ENCODE assay signal across 31 cellular contexts in genomic region chr22:38427940-38428339, GRCh38. TPM values are rescaled to one million over a fixed set of nuclear protein-coding genes. Genes with fewer than 3 reads are reported as not detected.
"Had no signal": no experiment of that assay in that cellular context is flagged by ENCODE, and none has a peak within 500 bp of the region (broad histone marks: within the 10 kb centered on the region; RNA-seq: fewer than 3 reads in every experiment).

No MANE protein-coding gene starts in this region.

- H3K4me3 ChIP-seq: body of pancreas, breast epithelium had no signal

- H3K9me3 ChIP-seq: body of pancreas, breast epithelium had no signal

- H3K36me3 ChIP-seq: brain microvascular endothelial cell, breast epithelium had no signal

- H3K4me1 Mint-ChIP-seq: activated B cell treated with CpG ODN at 0.5 μM for 24 hours; activated CD4-positive, alpha-beta memory T cell treated with anti-CD3 and anti-CD28 coated beads, Interleukin-2, amount 10 ng/mL, durations not matched to agents 7 days and 5 days; activated CD4-positive, alpha-beta T cell treated with anti-CD3 and anti-CD28 coated beads, Interleukin-2, amount 10 ng/mL, durations not matched to agents 7 days and 5 days; activated CD8-positive, alpha-beta memory T cell treated with anti-CD3 and anti-CD28 coated beads, Interleukin-2, amount 10 ng/mL, durations not matched to agents 7 days and 5 days; activated naive CD4-positive, alpha-beta T cell treated with anti-CD3 and anti-CD28 coated beads, Interleukin-2, amount 10 ng/mL, durations not matched to agents 7 days and 5 days; activated naive CD4-positive, alpha-beta T cell treated with anti-CD3 and anti-CD28 coated beads, Interleukin-2, amount 50 U/mL, for 24 hours had no signal

- H3K27me3 Mint-ChIP-seq: activated B cell treated with CpG ODN at 0.5 μM for 24 hours; activated CD4-positive, alpha-beta memory T cell treated with anti-CD3 and anti-CD28 coated beads, Interleukin-2, amount 10 ng/mL, durations not matched to agents 7 days and 5 days; activated CD4-positive, alpha-beta T cell treated with anti-CD3 and anti-CD28 coated beads, Interleukin-2, amount 10 ng/mL, durations not matched to agents 7 days and 5 days; activated CD8-positive, alpha-beta memory T cell treated with anti-CD3 and anti-CD28 coated beads, Interleukin-2, amount 10 ng/mL, durations not matched to agents 7 days and 5 days; activated naive CD4-positive, alpha-beta T cell treated with anti-CD3 and anti-CD28 coated beads, Interleukin-2, amount 50 U/mL, for 24 hours; activated naive CD8-positive, alpha-beta T cell; activated T-cell treated with anti-CD3 and anti-CD28 coated beads, Interleukin-2, amount 50 U/mL, for 24 hours had no signal

- H3K36me3 Mint-ChIP-seq: activated CD8-positive, alpha-beta memory T cell treated with anti-CD3 and anti-CD28 coated beads, Interleukin-2, amount 10 ng/mL, durations not matched to agents 7 days and 5 days; activated naive CD4-positive, alpha-beta T cell treated with anti-CD3 and anti-CD28 coated beads, Interleukin-2, amount 10 ng/mL, durations not matched to agents 7 days and 5 days; activated naive CD4-positive, alpha-beta T cell treated with anti-CD3 and anti-CD28 coated beads, Interleukin-2, amount 50 U/mL, for 24 hours; activated naive CD8-positive, alpha-beta T cell had no signal

- H3K27me3 ChIP-seq: body of pancreas, brain microvascular endothelial cell, breast epithelium had no signal

- H3K4me1 ChIP-seq: body of pancreas, breast epithelium had no signal

- DNase-seq: activated B cell treated with CpG ODN at 0.5 μM for 24 hours; activated CD4-positive, alpha-beta memory T cell treated with anti-CD3 and anti-CD28 coated beads, Interleukin-2, amount 10 ng/mL, durations not matched to agents 7 days and 5 days; activated CD4-positive, alpha-beta T cell treated with anti-CD3 and anti-CD28 coated beads for 4 hours; activated CD4-positive, alpha-beta T cell treated with anti-CD3 and anti-CD28 coated beads, Interleukin-2, amount 10 ng/mL, durations not matched to agents 7 days and 5 days; activated CD4-positive, alpha-beta T cell treated with anti-CD3 and anti-CD28 coated beads, Interleukin-2, amount 50 U/mL, for 48 hours; activated CD4-positive, CD25-positive, alpha-beta regulatory T cell treated with anti-CD3 and anti-CD28 coated beads, Interleukin-2, amount 50 U/mL, for 72 hours; activated CD8-positive, alpha-beta memory T cell treated with anti-CD3 and anti-CD28 coated beads for 24 hours; activated CD8-positive, alpha-beta memory T cell treated with anti-CD3 and anti-CD28 coated beads, Interleukin-2, amount 10 ng/mL, durations not matched to agents 7 days and 5 days; activated CD8-positive, alpha-beta memory T cell treated with anti-CD3 and anti-CD28 coated beads, Interleukin-2, amount 50 U/mL, for 48 hours; activated CD8-positive, alpha-beta T cell treated with anti-CD3 and anti-CD28 coated beads, Interleukin-2, amount 10 ng/mL, durations not matched to agents 7 days and 5 days; activated effector memory CD4-positive, alpha-beta T cell treated with Interleukin-2 at 50 U/mL for 16 hours; activated gamma-delta T cell; activated naive CD4-positive, alpha-beta T cell treated with anti-CD3 and anti-CD28 coated beads, Interleukin-2, amount 10 ng/mL, durations not matched to agents 7 days and 5 days; activated naive CD4-positive, alpha-beta T cell treated with Interleukin-2 at 50 U/mL for 16 hours; activated T-cell treated with anti-CD3 and anti-CD28 coated beads, Interleukin-2, amount 50 U/mL, for 24 hours; activated T-cell treated with anti-CD3 and anti-CD28 coated beads, Interleukin-2, amount 50 U/mL, for 48 hours; amygdala; aorta; body of pancreas; brain microvascular endothelial cell; central memory CD4-positive, alpha-beta T cell; T-helper 1 cell; T-helper 2 cell; T-helper 9 cell had no signal

- H3K4me3 Mint-ChIP-seq: activated B cell treated with CpG ODN at 0.5 μM for 24 hours; activated CD4-positive, alpha-beta memory T cell treated with anti-CD3 and anti-CD28 coated beads, Interleukin-2, amount 10 ng/mL, durations not matched to agents 7 days and 5 days; activated CD4-positive, alpha-beta T cell treated with anti-CD3 and anti-CD28 coated beads, Interleukin-2, amount 10 ng/mL, durations not matched to agents 7 days and 5 days; activated CD8-positive, alpha-beta memory T cell treated with anti-CD3 and anti-CD28 coated beads, Interleukin-2, amount 10 ng/mL, durations not matched to agents 7 days and 5 days; activated CD8-positive, alpha-beta T cell treated with anti-CD3 and anti-CD28 coated beads, Interleukin-2, amount 10 ng/mL, durations not matched to agents 7 days and 5 days; activated naive CD4-positive, alpha-beta T cell treated with anti-CD3 and anti-CD28 coated beads, Interleukin-2, amount 10 ng/mL, durations not matched to agents 7 days and 5 days; activated naive CD4-positive, alpha-beta T cell treated with anti-CD3 and anti-CD28 coated beads, Interleukin-2, amount 50 U/mL, for 24 hours; activated naive CD8-positive, alpha-beta T cell; activated T-cell treated with anti-CD3 and anti-CD28 coated beads, Interleukin-2, amount 50 U/mL, for 24 hours; T-helper 1 cell treated with Interleukin-12 subunit alpha and Interleukin-12 subunit beta and Interleukin-4 antibody, amounts not matched to agents 30 μg/mL and 1 μg/mL, for 36 hours; T-helper 2 cell treated with Interferon-gamma antibody and Interleukin-4, amounts not matched to agents 5 μg/mL and 100 μg/mL, for 36 hours had no signal

- ATAC-seq: activated CD8-positive, alpha-beta memory T cell treated with anti-CD3 and anti-CD28 coated beads, Interleukin-2, amount 10 ng/mL, durations not matched to agents 7 days and 5 days; activated CD8-positive, alpha-beta T cell treated with anti-CD3 and anti-CD28 coated beads, Interleukin-2, amount 10 ng/mL, durations not matched to agents 7 days and 5 days; body of pancreas had no signal

- H3K27ac Mint-ChIP-seq: activated B cell treated with CpG ODN at 0.5 μM for 24 hours; activated CD4-positive, alpha-beta memory T cell treated with anti-CD3 and anti-CD28 coated beads, Interleukin-2, amount 10 ng/mL, durations not matched to agents 7 days and 5 days; activated CD4-positive, alpha-beta T cell treated with anti-CD3 and anti-CD28 coated beads, Interleukin-2, amount 10 ng/mL, durations not matched to agents 7 days and 5 days; activated CD8-positive, alpha-beta memory T cell treated with anti-CD3 and anti-CD28 coated beads, Interleukin-2, amount 10 ng/mL, durations not matched to agents 7 days and 5 days; activated CD8-positive, alpha-beta T cell treated with anti-CD3 and anti-CD28 coated beads, Interleukin-2, amount 10 ng/mL, durations not matched to agents 7 days and 5 days; activated naive CD4-positive, alpha-beta T cell treated with anti-CD3 and anti-CD28 coated beads, Interleukin-2, amount 10 ng/mL, durations not matched to agents 7 days and 5 days; activated naive CD4-positive, alpha-beta T cell treated with anti-CD3 and anti-CD28 coated beads, Interleukin-2, amount 50 U/mL, for 24 hours; activated naive CD8-positive, alpha-beta T cell; activated T-cell treated with anti-CD3 and anti-CD28 coated beads, Interleukin-2, amount 50 U/mL, for 24 hours; activated T-helper 2 cell treated with anti-CD3 and anti-CD28 coated beads, Interferon-gamma antibody, Interleukin-2, Interleukin-4, amounts not matched to agents 10 μg/mL and 5 μg/mL and 100 μg/mL, durations not matched to agents 14 hours and 24 hours and 36 hours; T-helper 1 cell treated with Interleukin-12 subunit alpha and Interleukin-12 subunit beta and Interleukin-4 antibody, amounts not matched to agents 30 μg/mL and 1 μg/mL, for 36 hours; T-helper 2 cell treated with Interferon-gamma antibody and Interleukin-4, amounts not matched to agents 5 μg/mL and 100 μg/mL, for 36 hours had no signal

- H3K27ac ChIP-seq: body of pancreas, brain microvascular endothelial cell, breast epithelium, VCaP had no signal

- H3K9me3 Mint-ChIP-seq: activated B cell treated with CpG ODN at 0.5 μM for 24 hours; activated CD4-positive, alpha-beta memory T cell treated with anti-CD3 and anti-CD28 coated beads, Interleukin-2, amount 10 ng/mL, durations not matched to agents 7 days and 5 days; activated CD4-positive, alpha-beta T cell treated with anti-CD3 and anti-CD28 coated beads, Interleukin-2, amount 10 ng/mL, durations not matched to agents 7 days and 5 days; activated naive CD4-positive, alpha-beta T cell treated with anti-CD3 and anti-CD28 coated beads, Interleukin-2, amount 10 ng/mL, durations not matched to agents 7 days and 5 days; activated naive CD4-positive, alpha-beta T cell treated with anti-CD3 and anti-CD28 coated beads, Interleukin-2, amount 50 U/mL, for 24 hours; activated T-cell treated with anti-CD3 and anti-CD28 coated beads, Interleukin-2, amount 50 U/mL, for 24 hours; activated T-helper 2 cell treated with anti-CD3 and anti-CD28 coated beads, Interferon-gamma antibody, Interleukin-2, Interleukin-4, amounts not matched to agents 10 μg/mL and 5 μg/mL and 100 μg/mL, durations not matched to agents 14 hours and 24 hours and 36 hours; T-helper 1 cell treated with Interleukin-12 subunit alpha and Interleukin-12 subunit beta and Interleukin-4 antibody, amounts not matched to agents 30 μg/mL and 1 μg/mL, for 36 hours; T-helper 2 cell treated with Interferon-gamma antibody and Interleukin-4, amounts not matched to agents 5 μg/mL and 100 μg/mL, for 36 hours had no signal

RNA-seq across cellular contexts. Expression of gene KCNJ4, which starts 27.1 kb away (rescaled TPM):
- total RNA-seq: activated B cell treated with CpG ODN at 0.5 μM for 24 hours; activated CD4-positive, alpha-beta memory T cell treated with anti-CD3 and anti-CD28 coated beads, Interleukin-2, amount 10 ng/mL, durations not matched to agents 7 days and 5 days; activated CD4-positive, alpha-beta T cell treated with anti-CD3 and anti-CD28 coated beads, Interleukin-2, amount 10 ng/mL, durations not matched to agents 7 days and 5 days; activated CD8-positive, alpha-beta memory T cell treated with anti-CD3 and anti-CD28 coated beads, Interleukin-2, amount 10 ng/mL, durations not matched to agents 7 days and 5 days; activated CD8-positive, alpha-beta T cell treated with anti-CD3 and anti-CD28 coated beads, Interleukin-2, amount 10 ng/mL, durations not matched to agents 7 days and 5 days; activated T-helper 2 cell treated with anti-CD3 and anti-CD28 coated beads, Interferon-gamma antibody, Interleukin-2, Interleukin-4, amounts not matched to agents 10 μg/mL and 5 μg/mL and 100 μg/mL, durations not matched to agents 14 hours and 24 hours and 36 hours; aorta; body of pancreas; breast epithelium had no signal

RNA-seq across cellular contexts. Expression of gene KDELR3, which starts 40.0 kb away (rescaled TPM):
- total RNA-seq: activated B cell treated with CpG ODN at 0.5 μM for 24 hours had no signal
